Comparison of ENCODE assay signal across 23 cellular contexts in the genomic region with DNA sequence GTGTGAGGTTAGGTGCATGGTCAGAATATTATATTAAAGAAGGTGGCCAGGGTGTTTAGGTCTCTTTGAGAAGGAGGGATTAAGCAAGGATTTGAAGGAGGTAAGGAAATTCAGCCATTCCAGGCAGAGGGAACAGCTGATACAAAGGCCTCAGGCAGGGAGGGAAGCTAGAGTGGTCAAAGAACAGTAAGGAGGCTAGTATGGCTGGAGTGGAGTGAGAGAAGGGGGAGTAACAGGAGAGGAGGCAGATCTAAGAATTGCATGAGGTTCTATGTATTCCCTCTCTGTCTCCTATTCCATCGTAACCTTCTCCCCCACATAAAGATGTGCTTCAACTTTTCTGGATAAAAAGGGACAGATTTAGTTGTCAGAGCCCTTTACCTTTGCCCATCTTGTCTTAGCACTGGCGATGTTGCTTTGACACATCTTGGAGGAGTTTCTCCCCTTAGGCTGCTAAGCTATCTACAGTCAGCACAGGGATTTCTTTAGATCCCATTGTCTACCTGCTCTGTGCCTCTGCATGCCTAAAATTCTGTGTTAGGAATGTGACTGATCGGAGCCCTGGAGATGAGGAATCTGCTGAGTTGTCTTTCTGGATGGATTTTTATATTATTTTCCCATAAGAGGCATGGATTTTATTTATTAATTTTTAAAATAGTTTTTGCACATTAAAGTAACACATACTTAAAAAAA. TPM values are rescaled to one million over a fixed set of nuclear protein-coding genes. Genes with fewer than 3 reads are reported as not detected.
DNase-seq lines count a peak whose midpoint lies in the region; ATAC-seq and TF ChIP-seq lines count a peak whose summit lies in the region.
"Had no signal": no experiment of that assay in that cellular context is flagged by ENCODE, and none has a peak within 500 bp of the region (broad histone marks: within the 10 kb centered on the region; RNA-seq: fewer than 3 reads in every experiment).

No MANE protein-coding gene starts in this region.

- in situ Hi-C loops in GM13977 (cut with MboI; ENCODE audit: low pct_unique_long_range_greater_than_20kb, low sequenced_read_pairs, unreplicated experiment) = no loop called here

- ATAC-seq in RWPE2 (ENCODE audit: low read depth) (peak; percentile 42; the same call in 1 of the 3 replicates), esophagus mucosa (peak; percentile 75)
- ATAC-seq: PC-3, SK-N-SH treated with all-trans-retinoic acid at 6 μM for 48 hours had no signal

- TF ChIP-seq CTCF in RWPE2 (IDR thresholded peaks at IDR 0.05; ENCODE audit: poor library complexity, severe bottlenecking) (no peak), neural progenitor cell (IDR thresholded peaks at IDR 0.05) (no peak), GM13977 (IDR thresholded peaks at IDR 0.05; ENCODE audit: extremely low read depth, insufficient read depth, missing control alignments) (no peak)

- peak overlapping the region; percentile 9 for H3K4me2 ChIP-seq in neural progenitor cell
- H3K4me2 ChIP-seq: A549 had no signal

- H3K36me3 ChIP-seq in RWPE2 (ENCODE audit: low read depth) = no peaks in the 10 kb centered on the region
- no peaks in the 10 kb centered on the region for H3K36me3 ChIP-seq in neural progenitor cell
- H3K36me3 ChIP-seq: MG63 had no signal

- H3K27ac Mint-ChIP-seq in neural progenitor cell = no peak overlapping the region
- H3K27ac Mint-ChIP-seq: CD4-positive, alpha-beta T cell; IgD-negative memory B cell had no signal

- peaks cover 13% of the 10 kb centered on the region for H3K4me1 Mint-ChIP-seq in neural progenitor cell
- H3K4me1 Mint-ChIP-seq: IgD-negative memory B cell had no signal

- peaks cover 12% of the 10 kb centered on the region for H3F3A ChIP-seq in neural progenitor cell (ENCODE audit: low read depth)

- H3K9ac ChIP-seq in neural progenitor cell = no peak overlapping the region

- DNase-seq in ELF-1 (ENCODE audit: low read depth, low spot score) (peak; percentile 80), RWPE2 (ENCODE audit: low spot score) (no peak), neural progenitor cell (ENCODE audit: low spot score) (peak; percentile 62), GM13977 (ENCODE audit: low spot score) (no peak), NCI-H345 (lab: John Stamatoyannopoulos, UW) (no peak), kidney tubule cell (ENCODE audit: low spot score) (no peak)
- no peak for DNase-seq in NK-92 treated with Interleukin-12 subunit alpha and Interleukin-12 subunit beta, amount 100 ng/mL, for 24 hours (lab: John Stamatoyannopoulos, UW)
- DNase-seq: CD4-positive, alpha-beta T cell; EL; HCEC 1CT; Karpas-422; MG63; NCI-H1048; NCI-H1436; NCI-H2029; PC-3; RPMI8226; SIG-M5 had no signal

- H3K9me3 ChIP-seq in RWPE2 (ENCODE audit: severe bottlenecking) (no peaks in the 10 kb centered on the region), neural progenitor cell (ENCODE audit: low read depth) (no peaks in the 10 kb centered on the region)
- H3K9me3 ChIP-seq: A549, MG63 had no signal

- H3K9me3 Mint-ChIP-seq in neural progenitor cell = no peaks in the 10 kb centered on the region
- H3K9me3 Mint-ChIP-seq: CD4-positive, alpha-beta T cell; IgD-negative memory B cell had no signal

- H3K27me3 Mint-ChIP-seq in neural progenitor cell (ENCODE audit: insufficient read depth, low read depth) = peaks cover 2% of the 10 kb centered on the region
- H3K27me3 Mint-ChIP-seq: CD4-positive, alpha-beta T cell had no signal

- no peaks in the 10 kb centered on the region for H3K36me3 Mint-ChIP-seq in neural progenitor cell
- H3K36me3 Mint-ChIP-seq: IgD-negative memory B cell had no signal

- no peaks in the 10 kb centered on the region for H3K79me2 ChIP-seq in neural progenitor cell (ENCODE audit: low read depth)

- H3K4me3 Mint-ChIP-seq in neural progenitor cell = no peak overlapping the region
- H3K4me3 Mint-ChIP-seq: CD4-positive, alpha-beta T cell; IgD-negative memory B cell had no signal

- H3K27me3 ChIP-seq in RWPE2 (ENCODE audit: insufficient read depth, poor library complexity, severe bottlenecking) = no peaks in the 10 kb centered on the region
- no peaks in the 10 kb centered on the region for H3K27me3 ChIP-seq in neural progenitor cell
- H3K27me3 ChIP-seq: MG63 had no signal

- no peaks in the 10 kb centered on the region for H4K20me1 ChIP-seq in neural progenitor cell (ENCODE audit: low read depth)

- H3K27ac ChIP-seq in RWPE2 (ENCODE audit: poor library complexity, severe bottlenecking) = no peak overlapping the region
- peak overlapping the region; percentile 47 for H3K27ac ChIP-seq in neural progenitor cell
- H3K27ac ChIP-seq: HL-60 had no signal

- no peak overlapping the region for H3K4me3 ChIP-seq in RWPE2 (ENCODE audit: severe bottlenecking)
- no peak overlapping the region for H3K4me3 ChIP-seq in neural progenitor cell
- H3K4me3 ChIP-seq: A549, MG63 had no signal

- peaks cover under 1% of the 10 kb centered on the region for H3K4me1 ChIP-seq in RWPE2 (ENCODE audit: insufficient read depth, poor library complexity, severe bottlenecking)
- peaks cover 15% of the 10 kb centered on the region for H3K4me1 ChIP-seq in neural progenitor cell

- H2AFZ ChIP-seq in neural progenitor cell (replicated peaks) = peak overlapping the region; percentile 89

RNA-seq across cellular contexts. Expression of a gene that starts 59.9 kb away (rescaled TPM):
- total RNA-seq in esophagus mucosa (0.68 TPM), neural progenitor cell (ENCODE audit: low replicate concordance) (0.06 and 0.17 TPM in 2 replicates)

Comparison
In these comparisons a context has a peak if more than half of its experiments do, and no peak if none do; other contexts are left out.
1. DNase-seq: peak in ELF-1 (single experiment) and neural progenitor cell (single experiment); none in RWPE2 (single experiment), NK-92 treated with Interleukin-12 subunit alpha and Interleukin-12 subunit beta, amount 100 ng/mL, for 24 hours (single experiment), GM13977 (single experiment), NCI-H345 (single experiment) and kidney tubule cell (single experiment).